ENCODE assay signal across 8 cellular contexts in genomic region chr6:108557494-108558371, GRCh38. TPM values are rescaled to one million over a fixed set of nuclear protein-coding genes. Genes with fewer than 3 reads are reported as not detected.
A peak's percentile ranks its signal among the peaks of the same experiment; 100 is the strongest.
DNase-seq lines count a peak whose midpoint lies in the region; ATAC-seq, FAIRE-seq and TF ChIP-seq lines count a peak whose summit lies in the region.

No MANE protein-coding gene starts in this region.

- DNase-seq in MG63: no peak
- DNase-seq in T follicular helper cell (ENCODE audit: low read depth): peak; percentile 78
- peak; percentile 69 for DNase-seq in activated naive CD8-positive, alpha-beta T cell treated with anti-CD3 and anti-CD28 coated beads, Interleukin-2, amount 50 U/mL, for 24 hours
- peak; percentile 75 to 89 (median 83) for DNase-seq in heart left ventricle
- DNase-seq in pancreas: peak; percentile 45 to 88 (median 77)
- DNase-seq in tibial nerve (ENCODE audit: low spot score in 2 of 2): peak; percentile 64 to 65

- H3K36me3 ChIP-seq in MG63 (peaks cover 9% of the 10 kb centered on the region; the same call in 1 of the 2 replicates), heart left ventricle (no peaks in the 10 kb centered on the region), pancreas (no peaks in the 10 kb centered on the region), tibial nerve (peaks cover 0 to 11% (median 0%) of the 10 kb centered on the region in 3 donors)

- peaks cover 24% of the 10 kb centered on the region for H3K4me1 Mint-ChIP-seq in activated naive CD8-positive, alpha-beta T cell treated with anti-CD3 and anti-CD28 coated beads, Interleukin-2, amount 50 U/mL, for 24 hours

- peak overlapping the region; percentile 95 for H3K27ac Mint-ChIP-seq in activated naive CD8-positive, alpha-beta T cell treated with anti-CD3 and anti-CD28 coated beads, Interleukin-2, amount 50 U/mL, for 24 hours

- H3K4me3 ChIP-seq in GM08714 (ENCODE audit: low read length) (peak overlapping the region; percentile 78), MG63 (peak overlapping the region; percentile 93), heart left ventricle (peak overlapping the region; percentile 49 to 99 (median 96)), pancreas (peak overlapping the region; percentile 46 to 97 (median 80)), tibial nerve (peak overlapping the region; percentile 64 to 92 (median 76))

- TF ChIP-seq POLR2A in heart left ventricle (IDR thresholded peaks at IDR 0.05) (peak in 1 of 2 donors; percentile 19), tibial nerve (IDR thresholded peaks at IDR 0.05) (peak; percentile 56 to 74)

- no peak for FAIRE-seq in pancreas (lab: Jason Lieb, UNC)

- H3K9me3 Mint-ChIP-seq in activated naive CD8-positive, alpha-beta T cell treated with anti-CD3 and anti-CD28 coated beads, Interleukin-2, amount 50 U/mL, for 24 hours: no peaks in the 10 kb centered on the region

- peak in 4 of 12 donors; percentile 8 to 27 (median 16) for TF ChIP-seq CTCF in heart left ventricle (IDR thresholded peaks at IDR 0.05)
- TF ChIP-seq CTCF in pancreas (IDR thresholded peaks at IDR 0.05): no peak
- TF ChIP-seq CTCF in tibial nerve (IDR thresholded peaks at IDR 0.05): peak in 1 of 5 experiments; percentile 24

- H3K4me3 Mint-ChIP-seq in activated naive CD8-positive, alpha-beta T cell treated with anti-CD3 and anti-CD28 coated beads, Interleukin-2, amount 50 U/mL, for 24 hours: peak overlapping the region; percentile 92

- 0 to 1% (median 1%) methylated on average over 44 to 105 of the region's 105 CpGs for WGBS in heart left ventricle, 4 donors
- WGBS in pancreas, 2 donors: 0 to 1% methylated on average over 88 to 105 of the region's 105 CpGs
- WGBS in tibial nerve, 2 donors: 0% methylated on average over 42 to 88 of the region's 105 CpGs

- H3K27me3 ChIP-seq in MG63 (no peaks in the 10 kb centered on the region), heart left ventricle (no peaks in the 10 kb centered on the region), pancreas (no peaks in the 10 kb centered on the region), tibial nerve (no peaks in the 10 kb centered on the region)

- peaks cover 0 to 32% (median 19%) of the 10 kb centered on the region in 12 donors for H3K4me1 ChIP-seq in heart left ventricle
- peaks cover 0 to 6% (median 5%) of the 10 kb centered on the region in 3 donors for H3K4me1 ChIP-seq in pancreas
- H3K4me1 ChIP-seq in tibial nerve: peaks cover 0 to 24% (median 10%) of the 10 kb centered on the region in 4 donors

- intact Hi-C loops in heart left ventricle (cut with DNase I): loop anchor here in 9 of 10 donors (2.0 to 10.0 kb wide), 17 partner anchors 31 to 827 kb away; partner anchors contain the start of genes ARMC2 (in 2 of the 9) and CD164 (in 2 of the 9)
- intact Hi-C loops in pancreas (cut with DNase I): loop anchor here in 2 of 3 donors (10.0 kb wide), 1 partner anchor 227 kb away; no protein-coding TSS in a partner anchor

- H3K27ac ChIP-seq in heart left ventricle: peak overlapping the region; percentile 94 to 100 (median 99)
- H3K27ac ChIP-seq in pancreas: peak overlapping the region; percentile 84 to 99 (median 96)
- peak overlapping the region; percentile 95 to 99 (median 98) for H3K27ac ChIP-seq in tibial nerve

- TF ChIP-seq EP300 in tibial nerve (IDR thresholded peaks at IDR 0.05): peak in 1 of 2 donors; percentile 65

- no peaks in the 10 kb centered on the region for H3K36me3 Mint-ChIP-seq in activated naive CD8-positive, alpha-beta T cell treated with anti-CD3 and anti-CD28 coated beads, Interleukin-2, amount 50 U/mL, for 24 hours (ENCODE audit: low read depth)

- H3K9me3 ChIP-seq in MG63 (no peaks in the 10 kb centered on the region), heart left ventricle (no peaks in the 10 kb centered on the region), pancreas (no peaks in the 10 kb centered on the region), tibial nerve (no peaks in the 10 kb centered on the region)

- peak; percentile 13 for ATAC-seq in activated naive CD8-positive, alpha-beta T cell treated with anti-CD3 and anti-CD28 coated beads, Interleukin-2, amount 50 U/mL, for 24 hours
- ATAC-seq in heart left ventricle: peak; percentile 12 to 50 (median 32)
- peak; percentile 32 to 50 (median 34) for ATAC-seq in pancreas
- ATAC-seq in GM21825 (IDR thresholded peaks at IDR 0.05; ENCODE audit: unreplicated experiment): no peak

- peaks cover 11% of the 10 kb centered on the region for H3K27me3 Mint-ChIP-seq in activated naive CD8-positive, alpha-beta T cell treated with anti-CD3 and anti-CD28 coated beads, Interleukin-2, amount 50 U/mL, for 24 hours

RNA-seq across cellular contexts. Expression of gene FOXO3, which starts 3.0 kb away (rescaled TPM):
- 14.9 TPM in 2 replicates for total RNA-seq in MG63 (2014; rRNA removed; shearing (Covaris generic); ENCODE audit: low replicate concordance)
- total RNA-seq in heart left ventricle (10 to 100 TPM; 26.8 to 87.9 (median 38.7) TPM), pancreas (10 to 100 TPM; 33.0 to 61.2 (median 41.7) TPM), tibial nerve (100 to 1,000 TPM; 146 to 200 (median 166) TPM)
- polyA plus RNA-seq in heart left ventricle (10 to 100 TPM; 11.6 to 39.1 TPM), pancreas (10 to 100 TPM; 11.3 to 12.6 TPM)
